Comparison of ENCODE assay signal across 9 cellular contexts in the genomic region with DNA sequence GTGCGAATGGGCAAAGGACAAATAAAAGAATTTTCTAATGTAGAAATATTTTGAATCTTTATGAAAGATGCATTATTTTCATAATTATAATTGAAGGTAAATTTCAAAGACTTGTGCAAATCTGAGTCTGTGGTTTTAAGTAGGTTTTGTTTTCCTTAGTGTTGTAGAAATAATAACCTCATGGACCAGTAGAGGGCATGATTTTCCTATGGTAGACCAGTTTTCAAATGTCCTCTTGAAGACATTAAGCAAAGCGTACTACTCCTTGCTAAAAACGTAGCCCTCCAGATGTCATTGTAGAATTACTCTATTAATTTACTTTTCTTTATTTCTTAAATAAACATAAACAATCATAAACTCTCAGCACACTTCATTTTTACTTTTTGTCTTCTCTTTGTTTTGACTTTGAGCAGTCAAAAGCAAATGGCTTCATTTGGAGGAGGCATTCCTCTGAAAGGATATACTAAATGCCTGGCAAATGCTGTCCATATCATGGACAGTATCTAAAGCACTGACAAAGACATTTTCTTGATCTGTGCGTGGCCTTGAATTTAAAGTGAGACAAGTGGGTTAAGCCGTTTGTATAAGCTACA.
DNase-seq lines count a peak whose midpoint lies in the region; ATAC-seq, FAIRE-seq and TF ChIP-seq lines count a peak whose summit lies in the region.
"Had no signal": no experiment of that assay in that cellular context is flagged by ENCODE, and none has a peak within 500 bp of the region (broad histone marks: within the 10 kb centered on the region; RNA-seq: fewer than 3 reads in every experiment).

No MANE protein-coding gene starts in this region.

- ATAC-seq in GM21526 (IDR thresholded peaks at IDR 0.05; ENCODE audit: low FRiP score, unreplicated experiment): no peak

- TF ChIP-seq CTCF in bronchial epithelial cell (IDR thresholded peaks at IDR 0.05; ENCODE audit: insufficient read depth, low read length, severe bottlenecking): peak; percentile 49

- DNase-seq in DMS53 treated with DMSO at 0.1 percent for 48 hours (lab: John Stamatoyannopoulos, UW; ENCODE audit: unreplicated experiment) (peak; percentile 37), H4 (ENCODE audit: low spot score) (peak; percentile 41), NCI-H526 treated with DMSO at 0.1 percent for 48 hours (lab: John Stamatoyannopoulos, UW) (peak; percentile 14), bronchial epithelial cell (ENCODE audit: low read depth) (peak; percentile 69), midbrain (lab: John Stamatoyannopoulos, UW) (peak; percentile 29)
- DNase-seq in activated CD4-positive, alpha-beta T cell treated with anti-CD3 and anti-CD28 coated beads, Interleukin-2, amount 50 U/mL, for 4 hours: no peak
- DNase-seq in activated CD4-positive, alpha-beta T cell treated with anti-CD3 and anti-CD28 coated beads, Interleukin-2, amount 50 U/mL, for 1 hour: no peak
- DNase-seq: activated B cell treated with CpG ODN at 0.5 μM for 24 hours had no signal

- H3K36me3 ChIP-seq in bronchial epithelial cell (ENCODE audit: control insufficient read depth, insufficient read depth, low read length): no peaks in the 10 kb centered on the region

- no peak overlapping the region for H3K4me3 ChIP-seq in bronchial epithelial cell (ENCODE audit: low read depth, low read length)

- no peaks in the 10 kb centered on the region for H3K27me3 ChIP-seq in bronchial epithelial cell (ENCODE audit: control insufficient read depth, insufficient read depth, low read length)

- no peak for FAIRE-seq in bronchial epithelial cell (lab: Jason Lieb, UNC)

Comparison
In these comparisons a context has a peak if more than half of its experiments do, and no peak if none do; other contexts are left out.
1. DNase-seq: peak in DMS53 treated with DMSO at 0.1 percent for 48 hours (single experiment), H4 (single experiment), NCI-H526 treated with DMSO at 0.1 percent for 48 hours (single experiment), bronchial epithelial cell (single experiment) and midbrain (single experiment); none in activated CD4-positive, alpha-beta T cell treated with anti-CD3 and anti-CD28 coated beads, Interleukin-2, amount 50 U/mL, for 4 hours (0 of 2) and activated CD4-positive, alpha-beta T cell treated with anti-CD3 and anti-CD28 coated beads, Interleukin-2, amount 50 U/mL, for 1 hour (single experiment).